In the genomic region with DNA sequence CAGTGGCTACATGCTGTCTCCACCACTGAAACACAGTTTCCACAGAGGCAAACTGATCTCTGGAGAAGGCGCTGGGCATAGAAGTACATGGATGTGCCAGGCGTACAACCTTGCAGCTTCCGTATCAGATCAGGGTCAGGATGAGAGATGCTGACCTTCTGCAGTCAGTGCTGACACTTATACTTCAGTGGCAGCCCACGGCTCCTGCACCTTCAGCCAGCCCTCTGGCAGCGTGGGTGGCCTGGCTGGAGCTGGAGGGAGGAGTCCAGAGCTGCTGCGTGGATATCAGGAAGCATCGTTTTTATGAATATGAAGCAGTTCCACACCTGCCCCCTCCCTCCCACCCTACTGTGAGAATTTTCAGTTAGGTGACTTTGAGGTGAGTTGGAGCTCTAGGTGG, we compare ENCODE assay signal across 27 cellular contexts.
DNase-seq lines count a peak whose midpoint lies in the region; ATAC-seq, FAIRE-seq and TF ChIP-seq lines count a peak whose summit lies in the region.
"Had no signal": no experiment of that assay in that cellular context is flagged by ENCODE, and none has a peak within 500 bp of the region (broad histone marks: within the 10 kb centered on the region; RNA-seq: fewer than 3 reads in every experiment).

No MANE protein-coding gene starts in this region.

- H3K4me1 ChIP-seq in BLaER1 treated with 17β-estradiol and CSF1 and Interleukin-3, amounts not matched to agents 10 nM and 100 nM, result peaks cover 11 to 32% (median 24%) of the 10 kb centered on the region in 10 experiments
- H3K4me1 ChIP-seq in Karpas-422 (ENCODE audit: low read length), result peaks cover 21% of the 10 kb centered on the region
- H3K4me1 ChIP-seq in neuronal stem cell (ENCODE audit: control insufficient read depth in 2 of 2, insufficient read depth in 1 of 2, low read depth in 1 of 2, low read length in 2 of 2), result peaks cover 11 to 15% of the 10 kb centered on the region in 2 donors
- H3K4me1 ChIP-seq in pancreas, result no peaks in the 10 kb centered on the region
- H3K4me1 ChIP-seq: SJSA1 had no signal

- H3K36me3 ChIP-seq in BLaER1 treated with 17β-estradiol and CSF1 and Interleukin-3, amounts not matched to agents 10 nM and 100 nM, result no peaks in the 10 kb centered on the region
- H3K36me3 ChIP-seq in Karpas-422 (ENCODE audit: insufficient read depth, low read length) (no peaks in the 10 kb centered on the region), neuronal stem cell (replicated peaks in 1 of 2; ENCODE audit: control insufficient read depth in 2 of 2, insufficient read depth in 2 of 2, low read length in 2 of 2) (no peaks in the 10 kb centered on the region), pancreas (no peaks in the 10 kb centered on the region)
- H3K36me3 ChIP-seq: SJSA1 had no signal

- no peak overlapping the region for H2BK5ac ChIP-seq in neuronal stem cell (ENCODE audit: low read length)

- no peak for TF ChIP-seq CTCF in pancreas (IDR thresholded peaks at IDR 0.05)

- FAIRE-seq in pancreas (lab: Jason Lieb, UNC), result no peak
- FAIRE-seq: D721Med, GM12878 had no signal

- no peaks in the 10 kb centered on the region for H4K20me1 ChIP-seq in BLaER1 treated with 17β-estradiol and CSF1 and Interleukin-3, amounts not matched to agents 10 nM and 100 nM
- H4K20me1 ChIP-seq in Karpas-422 (ENCODE audit: insufficient read depth, low read depth, low read length), result no peaks in the 10 kb centered on the region

- no peak overlapping the region for H3K23ac ChIP-seq in neuronal stem cell (ENCODE audit: low read depth, low read length, poor library complexity)

- H3K9me2 ChIP-seq in Karpas-422 (replicated peaks; ENCODE audit: insufficient read depth, low read length), result no peaks in the 10 kb centered on the region

- DNase-seq in NCI-H748 (lab: John Stamatoyannopoulos, UW; ENCODE audit: unreplicated experiment) (peak; percentile 65), NCI-H748 treated with DMSO at 0.1 percent for 48 hours (lab: John Stamatoyannopoulos, UW) (no peak), Karpas-422 (no peak), neuronal stem cell (ENCODE audit: low spot score) (no peak), pancreas (no peak)
- DNase-seq: CD4-positive, alpha-beta T cell; EL; GDM1; GOT3; HCEC 1CT; IMR-90; KG1; MM.1S; NCI-H1048; NCI-H187; NCI-H2081 treated with DMSO at 0.1 percent for 48 hours; NCI-H2171 treated with DMSO at 0.1 percent for 48 hours; NCI-H510A treated with DMSO at 0.1 percent for 48 hours; NCI-H82; NK-92 treated with Interleukin-12 subunit alpha and Interleukin-12 subunit beta, amount 100 ng/mL, for 24 hours; PC-3 had no signal

- no peaks in the 10 kb centered on the region for H3K79me2 ChIP-seq in Karpas-422 (ENCODE audit: low read length)

- no peak overlapping the region for H4K91ac ChIP-seq in neuronal stem cell (ENCODE audit: low read depth, low read length, poor library complexity)

- no peak overlapping the region for H2AFZ ChIP-seq in Karpas-422 (ENCODE audit: low read length)
- no peak overlapping the region for H2AFZ ChIP-seq in neuronal stem cell (ENCODE audit: low read length)

- peak overlapping the region in 6 of 11 experiments; percentile 29 to 69 (median 52); a peak in 9 of 22 replicates for H3K9ac ChIP-seq in BLaER1 treated with 17β-estradiol and CSF1 and Interleukin-3, amounts not matched to agents 10 nM and 100 nM
- H3K9ac ChIP-seq in Karpas-422 (ENCODE audit: low read length), result no peak overlapping the region
- no peak overlapping the region for H3K9ac ChIP-seq in neuronal stem cell (ENCODE audit: low read depth, low read length, poor library complexity)

- H3K14ac ChIP-seq in neuronal stem cell (ENCODE audit: low read length), result no peak overlapping the region

- H2BK15ac ChIP-seq in neuronal stem cell (ENCODE audit: low read length), result peak overlapping the region; percentile 87

- H3K27me3 ChIP-seq in BLaER1 treated with 17β-estradiol and CSF1 and Interleukin-3, amounts not matched to agents 10 nM and 100 nM, result no peaks in the 10 kb centered on the region
- no peaks in the 10 kb centered on the region for H3K27me3 ChIP-seq in Karpas-422 (ENCODE audit: low read length)
- H3K27me3 ChIP-seq in neuronal stem cell (ENCODE audit: control insufficient read depth in 3 of 3, insufficient read depth in 3 of 3, low read depth in 1 of 3, low read length in 3 of 3), result no peaks in the 10 kb centered on the region
- H3K27me3 ChIP-seq in pancreas, result no peaks in the 10 kb centered on the region

- ATAC-seq in HG03460 (IDR thresholded peaks at IDR 0.05; ENCODE audit: unreplicated experiment) (no peak), HG02623 (IDR thresholded peaks at IDR 0.05; ENCODE audit: unreplicated experiment) (no peak), pancreas (no peak)
- ATAC-seq: GM12878, PC-3 had no signal

- H3K4me2 ChIP-seq in BLaER1 treated with 17β-estradiol and CSF1 and Interleukin-3, amounts not matched to agents 10 nM and 100 nM, result peak overlapping the region; percentile 49 to 84 (median 66); a peak in 21 of 22 replicates
- peak overlapping the region; percentile 54 for H3K4me2 ChIP-seq in Karpas-422 (ENCODE audit: low read depth, low read length, poor library complexity, severe bottlenecking)
- no peak overlapping the region for H3K4me2 ChIP-seq in neuronal stem cell (ENCODE audit: insufficient read depth, low read length, poor library complexity, severe bottlenecking)

- H3K18ac ChIP-seq in neuronal stem cell (ENCODE audit: low read length), result peak overlapping the region; percentile 24

- no peak overlapping the region for H4K8ac ChIP-seq in neuronal stem cell (ENCODE audit: low read depth, low read length)

- H2AK5ac ChIP-seq in neuronal stem cell (ENCODE audit: low read depth, low read length), result no peak overlapping the region

- H3K27ac ChIP-seq in BLaER1 treated with 17β-estradiol and CSF1 and Interleukin-3, amounts not matched to agents 10 nM and 100 nM, result peak overlapping the region in 9 of 11 experiments; percentile 32 to 82 (median 66); a peak in 16 of 22 replicates
- H3K27ac ChIP-seq in Karpas-422 (ENCODE audit: low read length), result no peak overlapping the region
- H3K27ac ChIP-seq in neuronal stem cell (replicated peaks; ENCODE audit: low read length), result no peak overlapping the region
- H3K27ac ChIP-seq in pancreas, result no peak overlapping the region
- H3K27ac ChIP-seq: SJSA1 had no signal

- WGBS in neuronal stem cell (ENCODE audit: extremely low coverage in 2 of 2, insufficient read length in 2 of 2, insufficient replicate concordance in 1 of 2), 2 donors, result no CpG with 5 or more reads among the region's 7 CpGs
- 72 to 74% methylated on average over 7 of the region's 7 CpGs for WGBS in pancreas, 2 donors

- H2BK12ac ChIP-seq in neuronal stem cell (ENCODE audit: low read length), result no peak overlapping the region

- H3K79me1 ChIP-seq in neuronal stem cell (ENCODE audit: low read depth, low read length), result no peaks in the 10 kb centered on the region

- no peaks in the 10 kb centered on the region for H3K9me3 ChIP-seq in BLaER1 treated with 17β-estradiol and CSF1 and Interleukin-3, amounts not matched to agents 10 nM and 100 nM (replicated peaks in 1 of 11)
- H3K9me3 ChIP-seq in Karpas-422 (ENCODE audit: low read length) (no peaks in the 10 kb centered on the region), neuronal stem cell (replicated peaks in 1 of 2; ENCODE audit: control insufficient read depth in 2 of 2, insufficient read depth in 1 of 2, low read depth in 1 of 2, low read length in 2 of 2) (no peaks in the 10 kb centered on the region), pancreas (no peaks in the 10 kb centered on the region)
- H3K9me3 ChIP-seq: SJSA1 had no signal

- no peak overlapping the region for H3K4me3 ChIP-seq in BLaER1 treated with 17β-estradiol and CSF1 and Interleukin-3, amounts not matched to agents 10 nM and 100 nM
- H3K4me3 ChIP-seq in Karpas-422 (ENCODE audit: low read length) (peak overlapping the region; percentile 15), neuronal stem cell (ENCODE audit: low read length in 2 of 2) (no peak overlapping the region), pancreas (no peak overlapping the region)
- H3K4me3 ChIP-seq: GM12878, SJSA1 had no signal

- H3K4ac ChIP-seq in neuronal stem cell (ENCODE audit: low read length), result no peak overlapping the region

- intact Hi-C loops in pancreas (cut with DNase I), result no loop called here

- no peak overlapping the region for H2BK120ac ChIP-seq in neuronal stem cell (ENCODE audit: low read depth, low read length)

Comparison
In these comparisons a context has a peak if more than half of its experiments do, and no peak if none do; other contexts are left out.
1. H3K27ac ChIP-seq: peak in BLaER1 treated with 17β-estradiol and CSF1 and Interleukin-3, amounts not matched to agents 10 nM and 100 nM (9 of 11); none in Karpas-422 (single experiment), neuronal stem cell (single experiment) and pancreas (0 of 4).
2. H3K9ac ChIP-seq: peak in BLaER1 treated with 17β-estradiol and CSF1 and Interleukin-3, amounts not matched to agents 10 nM and 100 nM (6 of 11); none in Karpas-422 (single experiment) and neuronal stem cell (single experiment).